ENCODE assay signal across 8 cellular contexts in genomic region chr2:158456309-158457066, GRCh38. TPM values are rescaled to one million over a fixed set of nuclear protein-coding genes. Genes with fewer than 3 reads are reported as not detected.
A peak's percentile ranks its signal among the peaks of the same experiment; 100 is the strongest.
DNase-seq lines count a peak whose midpoint lies in the region; ATAC-seq and TF ChIP-seq lines count a peak whose summit lies in the region.

CCDC148 (minus strand) TSS chr2:158456753; CDS start chr2:158456439, 314 bp downstream.
PKP4 (plus strand) TSS chr2:158456952; CDS start chr2:158533185, 76,233 bp downstream.

- H3K4me1 Mint-ChIP-seq in activated naive CD8-positive, alpha-beta T cell (ENCODE audit: low read depth): peaks cover 20% of the 10 kb centered on the region
- H3K4me1 Mint-ChIP-seq in glutamatergic neuron (ENCODE audit: low read depth, unreplicated experiment): peaks cover 11% of the 10 kb centered on the region

- peaks cover 9% of the 10 kb centered on the region for H3K27me3 Mint-ChIP-seq in activated naive CD8-positive, alpha-beta T cell
- peaks cover 10% of the 10 kb centered on the region for H3K27me3 Mint-ChIP-seq in glutamatergic neuron (ENCODE audit: unreplicated experiment)

- peak within 1 kb of the TSS; percentile 28 for H3K27ac Mint-ChIP-seq in activated naive CD8-positive, alpha-beta T cell
- peak within 1 kb of the TSS; percentile 31 for H3K27ac Mint-ChIP-seq in glutamatergic neuron (ENCODE audit: unreplicated experiment)

- H3K27ac ChIP-seq in temporal lobe (ENCODE audit: low read depth, low read length): peak within 1 kb of the TSS; percentile 94

- H3K9me3 Mint-ChIP-seq in activated naive CD8-positive, alpha-beta T cell (ENCODE audit: low read depth): no peaks in the 10 kb centered on the region
- peaks cover 8% of the 10 kb centered on the region for H3K9me3 Mint-ChIP-seq in glutamatergic neuron (ENCODE audit: unreplicated experiment)

- peak within 1 kb of the TSS; percentile 93 for H3K4me3 ChIP-seq in GM08714 (ENCODE audit: low read length)

- no peak for TF ChIP-seq CTCF in glutamatergic neuron (IDR thresholded peaks at IDR 0.05; ENCODE audit: partially characterized antibody, unreplicated experiment)
- TF ChIP-seq CTCF in omental fat pad (IDR thresholded peaks at IDR 0.05): no peak

- H3K4me3 Mint-ChIP-seq in activated naive CD8-positive, alpha-beta T cell: peak within 1 kb of the TSS; percentile 96
- peak within 1 kb of the TSS; percentile 94 for H3K4me3 Mint-ChIP-seq in glutamatergic neuron (ENCODE audit: unreplicated experiment)

- ATAC-seq in HG02588 (IDR thresholded peaks at IDR 0.05; ENCODE audit: unreplicated experiment): peak; percentile 93
- peak; percentile 87 for ATAC-seq in SK-N-SH treated with all-trans-retinoic acid at 6 μM for 48 hours
- peak; percentile 97 for ATAC-seq in omental fat pad (ENCODE audit: low FRiP score)

- no peaks in the 10 kb centered on the region for H3K36me3 Mint-ChIP-seq in activated naive CD8-positive, alpha-beta T cell
- no peaks in the 10 kb centered on the region for H3K36me3 Mint-ChIP-seq in glutamatergic neuron (ENCODE audit: unreplicated experiment)

- DNase-seq in NCI-H1092 (lab: John Stamatoyannopoulos, UW) (peak; percentile 87), glutamatergic neuron (peak; percentile 93), omental fat pad (ENCODE audit: low spot score) (peak; percentile 78)

TF ChIP-seq in SK-N-SH treated with all-trans-retinoic acid at 6 μM for 48 hours, 23 proteins besides CTCF, POLR2A, EP300 and RAD21:
- TF ChIP-seq ESRRG (CRISPR knock-in tag; IDR thresholded peaks at IDR 0.05) (no peak), OSR1 (CRISPR knock-in tag; IDR thresholded peaks at IDR 0.05) (no peak), PATZ1 (CRISPR knock-in tag; IDR thresholded peaks at IDR 0.05; ENCODE audit: borderline replicate concordance) (0 out of 2 replicates have a peak, but pooled peaks have one; percentile 27), CSRNP3 (CRISPR knock-in tag; IDR thresholded peaks at IDR 0.05) (no peak)

RNA-seq across cellular contexts. Expression of gene CCDC148, which starts in this region (rescaled TPM):
- total RNA-seq in glutamatergic neuron (ENCODE audit: unreplicated experiment): 1.8 TPM
- total RNA-seq in omental fat pad: under 1 TPM in 1 of 4 donors, not detected in 3; 0.48 TPM
- 16.7 TPM for total RNA-seq in temporal lobe

RNA-seq across cellular contexts. Expression of gene PKP4, which starts in this region (rescaled TPM):
- total RNA-seq in glutamatergic neuron (ENCODE audit: unreplicated experiment) (25.0 TPM), omental fat pad (10 to 100 TPM; 25.8 to 96.9 (median 56.2) TPM), temporal lobe (98.8 TPM)

Comparison
In these comparisons a context has a peak if more than half of its experiments do, and no peak if none do; other contexts are left out.
1. Peak in every context shown above with its lines: DNase-seq, ATAC-seq, H3K4me3 ChIP-seq and H3K27ac ChIP-seq.